In genomic region chr20:44897133-44897532, GRCh38 we compare ENCODE assay signal across 17 cellular contexts. TPM values are rescaled to one million over a fixed set of nuclear protein-coding genes. Genes with fewer than 3 reads are reported as not detected.
A peak's percentile ranks its signal among the peaks of the same experiment; 100 is the strongest.
DNase-seq lines count a peak whose midpoint lies in the region; ATAC-seq and TF ChIP-seq lines count a peak whose summit lies in the region.
"Had no signal": no experiment of that assay in that cellular context is flagged by ENCODE, and none has a peak within 500 bp of the region (broad histone marks: within the 10 kb centered on the region; RNA-seq: fewer than 3 reads in every experiment).

No MANE protein-coding gene starts in this region.

- POLR2A ChIA-PET in CD8-positive, alpha-beta T cell (lab: Charles Lee), result interaction anchor here (1.1 to 1.6 kb wide), 2 partner anchors 12 to 78 kb away, joined by 3 to 7 read pairs; partner anchors contain the start of gene YWHAB

- no peaks in the 10 kb centered on the region for H3K9me3 Mint-ChIP-seq in CD8-positive, alpha-beta T cell
- no peaks in the 10 kb centered on the region for H3K9me3 Mint-ChIP-seq in activated naive CD8-positive, alpha-beta T cell treated with anti-CD3 and anti-CD28 coated beads, Interleukin-2, amount 50 U/mL, for 24 hours
- H3K9me3 Mint-ChIP-seq in natural killer cell (no peaks in the 10 kb centered on the region), Calu3 (ENCODE audit: low read depth, unreplicated experiment) (no peaks in the 10 kb centered on the region)
- H3K9me3 Mint-ChIP-seq: neural progenitor cell; stimulated activated memory B cell treated with anti-CD40 and anti-IgM and Interleukin-4, amounts not matched to agents 10 μg/mL and 1 μg/mL and 100 μg/mL, for 72 hours had no signal

- no TSS peak for BruUV-seq in Calu3 (replicated peaks; lab: Mats Ljungman, UMichigan)
- BruUV-seq in mammary epithelial cell (replicated peaks; lab: Mats Ljungman, UMichigan), result no TSS peak

- H3K9me3 ChIP-seq in BLaER1 treated with 17β-estradiol and CSF1 and Interleukin-3, amounts not matched to agents 10 nM and 100 nM (replicated peaks in 1 of 11), result peaks cover 0 to 5% (median 0%) of the 10 kb centered on the region in 11 experiments; a peak in 1 of 22 replicates
- no peaks in the 10 kb centered on the region for H3K9me3 ChIP-seq in CD8-positive, alpha-beta T cell (ENCODE audit: low read length)
- H3K9me3 ChIP-seq in mammary epithelial cell (replicated peaks; ENCODE audit: insufficient read depth, low read length), result no peaks in the 10 kb centered on the region
- H3K9me3 ChIP-seq: lower lobe of right lung had no signal

- CTCF ChIA-PET in CD8-positive, alpha-beta T cell (lab: Charles Lee), result interaction anchor here (0.6 to 1.1 kb wide), 2 partner anchors 28 to 35 kb away, joined by 3 read pairs; no protein-coding TSS in a partner anchor
- CTCF ChIA-PET in Calu3 (lab: Charles Lee) (interaction anchor here (0.6 to 0.9 kb wide), 2 partner anchors 9 to 12 kb away, joined by 3 to 4 read pairs; partner anchors contain the start of gene PABPC1L), mammary epithelial cell (lab: Charles Lee; ENCODE audit: low non-redundant PET) (no interaction called here)

- no peak for ATAC-seq in CD8-positive, alpha-beta T cell
- ATAC-seq in activated naive CD8-positive, alpha-beta T cell treated with anti-CD3 and anti-CD28 coated beads, Interleukin-2, amount 50 U/mL, for 24 hours, result no peak
- ATAC-seq in natural killer cell, result no peak
- ATAC-seq: stimulated activated memory B cell treated with anti-CD40 and anti-IgM and Interleukin-4, amounts not matched to agents 10 μg/mL and 1 μg/mL and 100 μg/mL, for 72 hours had no signal

- H3K79me2 ChIP-seq in mammary epithelial cell (ENCODE audit: insufficient read depth, low read length), result peaks cover 100% of the 10 kb centered on the region

- peak overlapping the region; percentile 55 to 89 (median 80) for H3K27ac ChIP-seq in BLaER1 treated with 17β-estradiol and CSF1 and Interleukin-3, amounts not matched to agents 10 nM and 100 nM
- no peak overlapping the region for H3K27ac ChIP-seq in CD8-positive, alpha-beta T cell (ENCODE audit: low read depth, low read length)
- no peak overlapping the region for H3K27ac ChIP-seq in mammary epithelial cell (ENCODE audit: insufficient read depth, low read depth, low read length)
- H3K27ac ChIP-seq: lower lobe of right lung, neural progenitor cell had no signal

- peaks cover 78% of the 10 kb centered on the region for H3K4me1 Mint-ChIP-seq in CD8-positive, alpha-beta T cell (ENCODE audit: low read depth)
- H3K4me1 Mint-ChIP-seq in activated naive CD8-positive, alpha-beta T cell treated with anti-CD3 and anti-CD28 coated beads, Interleukin-2, amount 50 U/mL, for 24 hours, result peaks cover 84% of the 10 kb centered on the region
- H3K4me1 Mint-ChIP-seq in natural killer cell (peaks cover 70 to 77% of the 10 kb centered on the region in 2 donors), Calu3 (ENCODE audit: low read depth, unreplicated experiment) (peaks cover 59% of the 10 kb centered on the region)

- peak overlapping the region; percentile 19 for H3K4me3 Mint-ChIP-seq in CD8-positive, alpha-beta T cell
- no peak overlapping the region for H3K4me3 Mint-ChIP-seq in activated naive CD8-positive, alpha-beta T cell treated with anti-CD3 and anti-CD28 coated beads, Interleukin-2, amount 50 U/mL, for 24 hours
- H3K4me3 Mint-ChIP-seq in natural killer cell (peak overlapping the region; percentile 67), Calu3 (ENCODE audit: low read depth, unreplicated experiment) (no peak overlapping the region)
- H3K4me3 Mint-ChIP-seq: neural progenitor cell; stimulated activated memory B cell treated with anti-CD40 and anti-IgM and Interleukin-4, amounts not matched to agents 10 μg/mL and 1 μg/mL and 100 μg/mL, for 72 hours had no signal

- no peak overlapping the region for H2AFZ ChIP-seq in mammary epithelial cell (ENCODE audit: low read depth, low read length)
- H2AFZ ChIP-seq: neural progenitor cell had no signal

- no peak for DNase-seq in CD8-positive, alpha-beta T cell
- DNase-seq in activated naive CD8-positive, alpha-beta T cell treated with anti-CD3 and anti-CD28 coated beads, Interleukin-2, amount 50 U/mL, for 24 hours, result no peak
- DNase-seq in natural killer cell (no peak), Calu3 (no peak), NCI-H2171 (lab: John Stamatoyannopoulos, UW) (no peak), GM03348 (ENCODE audit: low spot score) (no peak), mammary epithelial cell (no peak)
- DNase-seq: activated CD4-positive, alpha-beta T cell treated with anti-CD3 and anti-CD28 coated beads, Interleukin-2, amount 50 U/mL, for 1 hour; activated effector memory CD4-positive, alpha-beta T cell treated with anti-CD3 and anti-CD28 coated beads, Interleukin-2, amount 50 U/mL, for 16 hours; C1 segment of cervical spinal cord; lower lobe of right lung; NCI-H1092; NCI-H2171 treated with DMSO at 0.1 percent for 48 hours; T1000 had no signal

- peak overlapping the region in 7 of 10 experiments; percentile 24 to 48 (median 44); a peak in 8 of 20 replicates for H3K4me3 ChIP-seq in BLaER1 treated with 17β-estradiol and CSF1 and Interleukin-3, amounts not matched to agents 10 nM and 100 nM
- H3K4me3 ChIP-seq in CD8-positive, alpha-beta T cell (ENCODE audit: low read depth, low read length), result no peak overlapping the region
- H3K4me3 ChIP-seq in mammary epithelial cell (replicated peaks in 1 of 3; ENCODE audit: insufficient read depth in 1 of 3, low read depth in 2 of 3, low read length in 3 of 3), result no peak overlapping the region
- H3K4me3 ChIP-seq: lower lobe of right lung, neural progenitor cell had no signal

- WGBS in mammary epithelial cell (ENCODE audit: low coverage, missing lambda C conversion rate), result 89% methylated on average over 1 of the region's 1 CpG

- peaks cover 58 to 98% (median 82%) of the 10 kb centered on the region in 10 experiments for H3K4me1 ChIP-seq in BLaER1 treated with 17β-estradiol and CSF1 and Interleukin-3, amounts not matched to agents 10 nM and 100 nM
- peaks cover 74% of the 10 kb centered on the region for H3K4me1 ChIP-seq in CD8-positive, alpha-beta T cell (ENCODE audit: insufficient read depth, low read length)
- H3K4me1 ChIP-seq in mammary epithelial cell (ENCODE audit: insufficient read depth, low read length), result peaks cover 3% of the 10 kb centered on the region
- H3K4me1 ChIP-seq: neural progenitor cell had no signal

- H3K27me3 ChIP-seq in BLaER1 treated with 17β-estradiol and CSF1 and Interleukin-3, amounts not matched to agents 10 nM and 100 nM, result no peaks in the 10 kb centered on the region
- H3K27me3 ChIP-seq in CD8-positive, alpha-beta T cell (ENCODE audit: insufficient read depth, low read length), result no peaks in the 10 kb centered on the region
- H3K27me3 ChIP-seq in mammary epithelial cell (ENCODE audit: insufficient read depth, low read length), result no peaks in the 10 kb centered on the region
- H3K27me3 ChIP-seq: neural progenitor cell had no signal

- peaks cover 58% of the 10 kb centered on the region for H3K36me3 Mint-ChIP-seq in CD8-positive, alpha-beta T cell
- peaks cover 38% of the 10 kb centered on the region for H3K36me3 Mint-ChIP-seq in activated naive CD8-positive, alpha-beta T cell treated with anti-CD3 and anti-CD28 coated beads, Interleukin-2, amount 50 U/mL, for 24 hours (ENCODE audit: low read depth)
- H3K36me3 Mint-ChIP-seq in natural killer cell, result no peaks in the 10 kb centered on the region
- peaks cover 33% of the 10 kb centered on the region for H3K36me3 Mint-ChIP-seq in Calu3 (ENCODE audit: insufficient read depth, unreplicated experiment)

- no peaks in the 10 kb centered on the region for H3K27me3 Mint-ChIP-seq in CD8-positive, alpha-beta T cell (ENCODE audit: low read depth)
- H3K27me3 Mint-ChIP-seq in activated naive CD8-positive, alpha-beta T cell treated with anti-CD3 and anti-CD28 coated beads, Interleukin-2, amount 50 U/mL, for 24 hours, result no peaks in the 10 kb centered on the region
- no peaks in the 10 kb centered on the region for H3K27me3 Mint-ChIP-seq in natural killer cell (ENCODE audit: low read depth in 2 of 2)
- H3K27me3 Mint-ChIP-seq in Calu3 (ENCODE audit: unreplicated experiment), result no peaks in the 10 kb centered on the region
- H3K27me3 Mint-ChIP-seq: stimulated activated memory B cell treated with anti-CD40 and anti-IgM and Interleukin-4, amounts not matched to agents 10 μg/mL and 1 μg/mL and 100 μg/mL, for 72 hours had no signal

- dilution Hi-C loops in mammary epithelial cell (cut with HindIII; ENCODE audit: low sequenced_read_pairs), result no loop called here

- peak overlapping the region; percentile 79 for H3K27ac Mint-ChIP-seq in CD8-positive, alpha-beta T cell
- peak overlapping the region; percentile 28 for H3K27ac Mint-ChIP-seq in activated naive CD8-positive, alpha-beta T cell treated with anti-CD3 and anti-CD28 coated beads, Interleukin-2, amount 50 U/mL, for 24 hours
- H3K27ac Mint-ChIP-seq in natural killer cell (peak overlapping the region; percentile 72 to 77), Calu3 (ENCODE audit: unreplicated experiment) (no peak overlapping the region)
- H3K27ac Mint-ChIP-seq: neural progenitor cell; stimulated activated memory B cell treated with anti-CD40 and anti-IgM and Interleukin-4, amounts not matched to agents 10 μg/mL and 1 μg/mL and 100 μg/mL, for 72 hours had no signal

- TF ChIP-seq CTCF in CD8-positive, alpha-beta T cell (IDR thresholded peaks at IDR 0.05), result no peak
- TF ChIP-seq CTCF in natural killer cell (IDR thresholded peaks at IDR 0.05) (no peak), Calu3 (IDR thresholded peaks at IDR 0.05; ENCODE audit: unreplicated experiment) (no peak), mammary epithelial cell (conservative IDR thresholded peaks at IDR 0.05 in 1 of 2, IDR thresholded peaks at IDR 0.05 in 1 of 2; ENCODE audit: extremely low read depth in 1 of 2, insufficient read depth in 1 of 2, low read depth in 1 of 2, low read length in 2 of 2) (no peak)

- H4K20me1 ChIP-seq in BLaER1 treated with 17β-estradiol and CSF1 and Interleukin-3, amounts not matched to agents 10 nM and 100 nM, result peaks cover 26 to 100% (median 99%) of the 10 kb centered on the region in 11 experiments
- peaks cover 25% of the 10 kb centered on the region for H4K20me1 ChIP-seq in mammary epithelial cell (ENCODE audit: insufficient read depth, low read length)

- intact Hi-C loops in CD8-positive, alpha-beta T cell (cut with DNase I, micrococcal nuclease), result no loop called here
- intact Hi-C loops in natural killer cell (cut with micrococcal nuclease) (no loop called here), Calu3 (cut with micrococcal nuclease; ENCODE audit: unreplicated experiment) (no loop called here), mammary epithelial cell (cut with micrococcal nuclease) (no loop called here)

- H3K36me3 ChIP-seq in BLaER1 treated with 17β-estradiol and CSF1 and Interleukin-3, amounts not matched to agents 10 nM and 100 nM, result peaks cover 34 to 81% (median 65%) of the 10 kb centered on the region in 11 experiments
- peaks cover 15% of the 10 kb centered on the region for H3K36me3 ChIP-seq in CD8-positive, alpha-beta T cell (ENCODE audit: insufficient read depth, low read length)
- H3K36me3 ChIP-seq in mammary epithelial cell (ENCODE audit: insufficient read depth, low read length), result peaks cover 8% of the 10 kb centered on the region
- H3K36me3 ChIP-seq: neural progenitor cell had no signal

- peak overlapping the region in 9 of 11 experiments; percentile 20 to 74 (median 67); a peak in 15 of 22 replicates for H3K9ac ChIP-seq in BLaER1 treated with 17β-estradiol and CSF1 and Interleukin-3, amounts not matched to agents 10 nM and 100 nM
- no peak overlapping the region for H3K9ac ChIP-seq in mammary epithelial cell (ENCODE audit: insufficient read depth, low read length)
- H3K9ac ChIP-seq: neural progenitor cell had no signal

- in situ Hi-C loops in mammary epithelial cell (cut with MboI; ENCODE audit: low sequenced_read_pairs in 2 of 2), result no loop called here

- H3K4me2 ChIP-seq in BLaER1 treated with 17β-estradiol and CSF1 and Interleukin-3, amounts not matched to agents 10 nM and 100 nM, result peak overlapping the region; percentile 61 to 97 (median 86)
- no peak overlapping the region for H3K4me2 ChIP-seq in mammary epithelial cell (ENCODE audit: insufficient read depth, low read depth, low read length)
- H3K4me2 ChIP-seq: neural progenitor cell had no signal

RNA-seq across cellular contexts. Expression of gene YWHAB, which starts 11.6 kb away (rescaled TPM):
- 100 to 1,000 TPM; 124 to 136 TPM for total RNA-seq in CD8-positive, alpha-beta T cell
- 100 to 1,000 TPM; 137 to 199 (median 179) TPM for total RNA-seq in natural killer cell
- total RNA-seq in Calu3 (2022), result 377 and 384 TPM in 2 replicates
- 100 to 1,000 TPM; 100 to 238 TPM for total RNA-seq in mammary epithelial cell
- 150 TPM for polyA plus RNA-seq in mammary epithelial cell
- polyA minus RNA-seq in mammary epithelial cell, result 117 TPM

RNA-seq across cellular contexts. Expression of gene PABPC1L, which starts 12.7 kb away (rescaled TPM):
- total RNA-seq in CD8-positive, alpha-beta T cell, result 10 to 100 TPM; 31.9 to 34.0 TPM
- total RNA-seq in natural killer cell (10 to 100 TPM; 31.7 to 64.9 (median 48.1) TPM), Calu3 (2022) (172 and 182 TPM in 2 replicates), mammary epithelial cell (10 to 100 TPM in 1 of 2 donors, 1 to 10 TPM in 1; 9.7 to 62.7 TPM)
- 32.6 TPM for polyA plus RNA-seq in mammary epithelial cell
- polyA minus RNA-seq in mammary epithelial cell, result 16.2 TPM

Comparison
In these comparisons a context has a peak if more than half of its experiments do, and no peak if none do; other contexts are left out.
1. H3K27ac ChIP-seq: peak in BLaER1 treated with 17β-estradiol and CSF1 and Interleukin-3, amounts not matched to agents 10 nM and 100 nM (11 of 11); none in CD8-positive, alpha-beta T cell (single experiment) and mammary epithelial cell (single experiment).
2. H3K4me3 ChIP-seq: peak in BLaER1 treated with 17β-estradiol and CSF1 and Interleukin-3, amounts not matched to agents 10 nM and 100 nM (7 of 10); none in CD8-positive, alpha-beta T cell (single experiment) and mammary epithelial cell (0 of 3).
3. H3K4me3 Mint-ChIP-seq: peak in CD8-positive, alpha-beta T cell (single experiment) and natural killer cell (single experiment); none in activated naive CD8-positive, alpha-beta T cell treated with anti-CD3 and anti-CD28 coated beads, Interleukin-2, amount 50 U/mL, for 24 hours (single experiment) and Calu3 (single experiment).